ENCODE assay signal across 8 cellular contexts in genomic region chr17:82212331-82213250, GRCh38. TPM values are rescaled to one million over a fixed set of nuclear protein-coding genes. Genes with fewer than 3 reads are reported as not detected.
DNase-seq lines count a peak whose midpoint lies in the region; ATAC-seq and TF ChIP-seq lines count a peak whose summit lies in the region.

Gene CCDC57 (minus strand): TSS chr17:82212842. CDS start chr17:82201944, 10,898 bp downstream.

- no peaks in the 10 kb centered on the region for H4K20me1 ChIP-seq in PC-9 (ENCODE audit: insufficient read depth)

- peaks cover 28% of the 10 kb centered on the region for H3F3A ChIP-seq in PC-9 (ENCODE audit: insufficient read depth, low read depth)

- no peaks in the 10 kb centered on the region for H3K36me3 Mint-ChIP-seq in nephron (ENCODE audit: low read depth)

- H3K27me3 ChIP-seq in PC-9 (ENCODE audit: insufficient read depth, low read depth) (no peaks in the 10 kb centered on the region), thymus (ENCODE audit: control insufficient read depth, insufficient read depth) (no peaks in the 10 kb centered on the region)

- no peak for TF ChIP-seq CTCF in PC-9 (conservative IDR thresholded peaks at IDR 0.05)
- TF ChIP-seq CTCF in foreskin fibroblast (IDR thresholded peaks at IDR 0.05; ENCODE audit: low read depth, low read length) = no peak
- no peak for TF ChIP-seq CTCF in nephron (IDR thresholded peaks at IDR 0.05; ENCODE audit: unreplicated experiment in 3 of 3)

- POLR2A ChIA-PET in PC-9 (lab: Charles Lee; ENCODE audit: unreplicated experiment) = no interaction called here

- ATAC-seq in GM19043 (IDR thresholded peaks at IDR 0.05; ENCODE audit: low read depth, unreplicated experiment) = peak; percentile 61
- ATAC-seq in HG03432 (IDR thresholded peaks at IDR 0.05; ENCODE audit: unreplicated experiment) = peak; percentile 69

- H3K4me3 ChIP-seq in PC-9 = peak within 1 kb of the TSS; percentile 70
- peak within 1 kb of the TSS; percentile 59 to 79 for H3K4me3 ChIP-seq in foreskin fibroblast (ENCODE audit: low read depth in 1 of 2, low read length in 2 of 2)
- H3K4me3 ChIP-seq in thymus (ENCODE audit: low read length) = peak within 1 kb of the TSS; percentile 91

- H3K27me3 Mint-ChIP-seq in nephron (ENCODE audit: low read depth) = no peaks in the 10 kb centered on the region

- peak within 1 kb of the TSS; percentile 85 to 90 (median 88) for H3K4me3 Mint-ChIP-seq in nephron

- H3K27ac Mint-ChIP-seq in nephron = peak within 1 kb of the TSS; percentile 61 to 84 (median 72)

- H3K36me3 ChIP-seq in PC-9 (ENCODE audit: low read depth) (no peaks in the 10 kb centered on the region), thymus (ENCODE audit: control insufficient read depth, insufficient read depth) (peaks cover 1% of the 10 kb centered on the region)

- H3K9me3 ChIP-seq in PC-9 (ENCODE audit: insufficient read depth, low read depth) (no peaks in the 10 kb centered on the region), thymus (ENCODE audit: control insufficient read depth) (no peaks in the 10 kb centered on the region)

- WGBS in thymus = under 1% methylated on average over 116 of the region's 116 CpGs

- peaks cover 12% of the 10 kb centered on the region for H3K79me2 ChIP-seq in PC-9 (ENCODE audit: low read depth)

- H3K4me1 ChIP-seq in PC-9 (replicated peaks; ENCODE audit: insufficient read depth) = peaks cover 20% of the 10 kb centered on the region
- peaks cover 11% of the 10 kb centered on the region for H3K4me1 ChIP-seq in thymus (ENCODE audit: control insufficient read depth, insufficient read depth, low read length)

- H3K9me2 ChIP-seq in PC-9 (ENCODE audit: insufficient read depth) = no peaks in the 10 kb centered on the region

- peaks cover 6% of the 10 kb centered on the region for H3K4me1 Mint-ChIP-seq in nephron

- H3K4me2 ChIP-seq in PC-9 = peak within 1 kb of the TSS; percentile 90

- peak within 1 kb of the TSS; percentile 78 for H2AFZ ChIP-seq in PC-9

- H3K27ac ChIP-seq in PC-9 (peak within 1 kb of the TSS; percentile 24; the same call in 1 of the 2 replicates), thymus (ENCODE audit: low read depth) (peak within 1 kb of the TSS; percentile 25)

- intact Hi-C loops in PC-9 (cut with micrococcal nuclease; ENCODE audit: unreplicated experiment) = no loop called here

- DNase-seq in C1 segment of cervical spinal cord (lab: John Stamatoyannopoulos, UW) (peak in 13 of 14 donors; percentile 26 to 81 (median 56)), PC-9 (peak in 1 of 2 experiments; percentile 76), foreskin fibroblast (peak; percentile 78 to 94)
- peak; percentile 88 for DNase-seq in activated effector memory CD4-positive, alpha-beta T cell treated with anti-CD3 and anti-CD28 coated beads, Interleukin-2, amount 50 U/mL, for 16 hours

- H3K9me3 Mint-ChIP-seq in nephron = no peaks in the 10 kb centered on the region

- BruUV-seq in PC-9 (replicated peaks; lab: Mats Ljungman, UMichigan) = no TSS peak

- CTCF ChIA-PET in PC-9 (lab: Charles Lee) = interaction anchor here (0.6 kb wide), 1 partner anchor 76 kb away, joined by 8 read pairs; no protein-coding TSS in a partner anchor

RNA-seq across cellular contexts. Expression of gene CCDC57, which starts in this region (rescaled TPM):
- total RNA-seq in PC-9 (2021) = 138 and 140 TPM in 2 replicates
- polyA plus RNA-seq in thymus = 122 TPM
